Comparison of ENCODE assay signal across 12 cellular contexts in genomic region chr11:44597358-44598009, GRCh38. TPM values are rescaled to one million over a fixed set of nuclear protein-coding genes. Genes with fewer than 3 reads are reported as not detected.
DNase-seq lines count a peak whose midpoint lies in the region; ATAC-seq and TF ChIP-seq lines count a peak whose summit lies in the region.
"Had no signal": no experiment of that assay in that cellular context is flagged by ENCODE, and none has a peak within 500 bp of the region (broad histone marks: within the 10 kb centered on the region; RNA-seq: fewer than 3 reads in every experiment).

No MANE protein-coding gene starts in this region.

- peak overlapping the region; percentile 78 for H3K4me3 Mint-ChIP-seq in T-helper 1 cell treated with Interleukin-12 subunit alpha and Interleukin-12 subunit beta and Interleukin-4 antibody, amounts not matched to agents 30 μg/mL and 1 μg/mL, for 36 hours
- peak overlapping the region; percentile 63 for H3K4me3 Mint-ChIP-seq in activated CD4-positive, alpha-beta memory T cell treated with anti-CD3 and anti-CD28 coated beads for 36 hours

- POLR2A ChIA-PET in activated CD4-positive, alpha-beta memory T cell treated with anti-CD3 and anti-CD28 coated beads for 36 hours (lab: Charles Lee): interaction anchor here (1.0 to 2.0 kb wide), 5 partner anchors 14 to 29 kb away, joined by 3 to 8 read pairs (median 5); no protein-coding TSS in a partner anchor

- peak; percentile 3 for ATAC-seq in HG02588 (IDR thresholded peaks at IDR 0.05; ENCODE audit: unreplicated experiment)

- no peak for TF ChIP-seq CTCF in spleen (IDR thresholded peaks at IDR 0.05 in 8 of 11, conservative IDR thresholded peaks at IDR 0.05 in 3 of 11)

- peak overlapping the region; percentile 97 for H3K27ac Mint-ChIP-seq in T-helper 1 cell treated with Interleukin-12 subunit alpha and Interleukin-12 subunit beta and Interleukin-4 antibody, amounts not matched to agents 30 μg/mL and 1 μg/mL, for 36 hours
- H3K27ac Mint-ChIP-seq in activated CD4-positive, alpha-beta memory T cell treated with anti-CD3 and anti-CD28 coated beads for 36 hours: peak overlapping the region; percentile 90

- peaks cover 0 to 70% (median 0%) of the 10 kb centered on the region in 6 donors for H3K36me3 ChIP-seq in spleen

- peak overlapping the region; percentile 29 to 89 (median 72) for H3K27ac ChIP-seq in spleen
- H3K27ac ChIP-seq: 22Rv1 had no signal

- 58 to 88% (median 76%) methylated on average over 4 to 5 of the region's 5 CpGs for WGBS in spleen, 5 donors

- peaks cover 47% of the 10 kb centered on the region for H3K36me3 Mint-ChIP-seq in T-helper 1 cell treated with Interleukin-12 subunit alpha and Interleukin-12 subunit beta and Interleukin-4 antibody, amounts not matched to agents 30 μg/mL and 1 μg/mL, for 36 hours (ENCODE audit: low read depth)
- peaks cover 31% of the 10 kb centered on the region for H3K36me3 Mint-ChIP-seq in activated CD4-positive, alpha-beta memory T cell treated with anti-CD3 and anti-CD28 coated beads for 36 hours

- H3K27me3 Mint-ChIP-seq in T-helper 1 cell treated with Interleukin-12 subunit alpha and Interleukin-12 subunit beta and Interleukin-4 antibody, amounts not matched to agents 30 μg/mL and 1 μg/mL, for 36 hours (ENCODE audit: low read depth): no peaks in the 10 kb centered on the region
- H3K27me3 Mint-ChIP-seq in activated CD4-positive, alpha-beta memory T cell treated with anti-CD3 and anti-CD28 coated beads for 36 hours: no peaks in the 10 kb centered on the region

- peaks cover 57% of the 10 kb centered on the region for H3K4me1 Mint-ChIP-seq in T-helper 1 cell treated with Interleukin-12 subunit alpha and Interleukin-12 subunit beta and Interleukin-4 antibody, amounts not matched to agents 30 μg/mL and 1 μg/mL, for 36 hours (ENCODE audit: low read depth)
- H3K4me1 Mint-ChIP-seq in activated CD4-positive, alpha-beta memory T cell treated with anti-CD3 and anti-CD28 coated beads for 36 hours (ENCODE audit: low read depth): peaks cover 86% of the 10 kb centered on the region

- no peaks in the 10 kb centered on the region for H3K27me3 ChIP-seq in spleen (replicated peaks in 1 of 7)

- peaks cover 28 to 92% (median 83%) of the 10 kb centered on the region in 6 donors for H3K4me1 ChIP-seq in spleen

- H3K9me3 Mint-ChIP-seq in T-helper 1 cell treated with Interleukin-12 subunit alpha and Interleukin-12 subunit beta and Interleukin-4 antibody, amounts not matched to agents 30 μg/mL and 1 μg/mL, for 36 hours: no peaks in the 10 kb centered on the region
- no peaks in the 10 kb centered on the region for H3K9me3 Mint-ChIP-seq in activated CD4-positive, alpha-beta memory T cell treated with anti-CD3 and anti-CD28 coated beads for 36 hours

- intact Hi-C loops in activated CD4-positive, alpha-beta memory T cell treated with anti-CD3 and anti-CD28 coated beads for 36 hours (cut with micrococcal nuclease): loop anchor here (1.0 kb wide), 1 partner anchor 14 kb away; no protein-coding TSS in a partner anchor
- intact Hi-C loops in spleen (cut with DNase I; ENCODE audit: low total_unique reads): no loop called here

- CTCF ChIA-PET in activated CD4-positive, alpha-beta memory T cell treated with anti-CD3 and anti-CD28 coated beads for 36 hours (lab: Charles Lee): interaction anchor here (0.9 to 2.2 kb wide), 3 partner anchors 14 to 25 kb away, joined by 3 to 22 read pairs (median 7); no protein-coding TSS in a partner anchor

- TF ChIP-seq POLR2A in spleen (IDR thresholded peaks at IDR 0.05): no peak

- peak overlapping the region in 1 of 8 donors; percentile 43 for H3K4me3 ChIP-seq in spleen

- DNase-seq in T-helper 1 cell (no peak), spleen (no peak), NCI-H1436 (lab: John Stamatoyannopoulos, UW) (no peak), NCI-H69 (lab: John Stamatoyannopoulos, UW) (no peak)
- DNase-seq in activated CD4-positive, alpha-beta memory T cell treated with anti-CD3 and anti-CD28 coated beads for 36 hours: no peak
- DNase-seq in stimulated activated CD4-positive, alpha-beta T cell treated with anti-CD3 and anti-CD28 coated beads, Interleukin-2, amount 100 ng/mL, for 48 hours: no peak
- DNase-seq: EL; NCI-H1092 treated with DMSO at 0.1 percent for 48 hours; NK-92 treated with Interleukin-12 subunit alpha and Interleukin-12 subunit beta, amount 100 ng/mL, for 24 hours had no signal

- no peaks in the 10 kb centered on the region for H3K9me3 ChIP-seq in spleen

RNA-seq across cellular contexts. Expression of gene CD82, which starts 32.0 kb away (rescaled TPM):
- total RNA-seq in activated CD4-positive, alpha-beta memory T cell treated with anti-CD3 and anti-CD28 coated beads for 36 hours: 100 to 1,000 TPM; 243 to 277 TPM
- total RNA-seq in spleen: 100 to 1,000 TPM in 4 of 7 donors, 10 to 100 TPM in 3; 65.3 to 174 (median 125) TPM
- 100 to 1,000 TPM in 1 of 3 donors, 10 to 100 TPM in 2; 27.8 to 111 (median 35.3) TPM for polyA plus RNA-seq in spleen
